ENCODE assay signal across 2 cellular contexts in genomic region chr21:41542727-41543126, GRCh38.
TF ChIP-seq lines count a peak whose summit lies in the region.

No MANE protein-coding gene starts in this region.

TF ChIP-seq in HEK293, 187 proteins besides CTCF, POLR2A, EP300 and RAD21:
- TF ChIP-seq ZNF350 (tag by site-specific recombination; IDR thresholded peaks at IDR 0.05) = no peak
- TF ChIP-seq ZIC2 (tag by site-specific recombination; IDR thresholded peaks at IDR 0.05) = peak; percentile 50
- TF ChIP-seq ZNF112 (tag by site-specific recombination; IDR thresholded peaks at IDR 0.05) = no peak

TF ChIP-seq in H1, 55 proteins besides CTCF, POLR2A, EP300 and RAD21:
- TF ChIP-seq SIX5 (IDR thresholded peaks at IDR 0.05; ENCODE audit: low read depth, low read length) (no peak), SIRT6 (IDR thresholded peaks at IDR 0.05; ENCODE audit: low read length) (no peak), ZNF274 (IDR thresholded peaks at IDR 0.05; ENCODE audit: borderline replicate concordance, extremely low read depth, low read length) (no peak), JUN (IDR thresholded peaks at IDR 0.05; ENCODE audit: low read depth, low read length) (no peak), GTF2F1 (IDR thresholded peaks at IDR 0.05; ENCODE audit: borderline replicate concordance, low read depth, low read length) (no peak), CBX5 (IDR thresholded peaks at IDR 0.05; ENCODE audit: low read depth, low read length) (no peak), SP1 (IDR thresholded peaks at IDR 0.05; ENCODE audit: low read depth, low read length) (no peak), KDM5A (IDR thresholded peaks at IDR 0.05; ENCODE audit: low read length) (no peak), HDAC2 (IDR thresholded peaks at IDR 0.05; ENCODE audit: borderline replicate concordance in 1 of 2, low read depth in 2 of 2, low read length in 2 of 2) (no peak), TAF7 (optimal IDR thresholded peaks at IDR 0.05; ENCODE audit: borderline replicate concordance, low read depth, low read length) (no peak)
